Comparison of ENCODE assay signal across 8 cellular contexts in genomic region chr17:2401426-2402221, GRCh38. TPM values are rescaled to one million over a fixed set of nuclear protein-coding genes. Genes with fewer than 3 reads are reported as not detected.
DNase-seq lines count a peak whose midpoint lies in the region; ATAC-seq and TF ChIP-seq lines count a peak whose summit lies in the region.

No MANE protein-coding gene starts in this region.

- peak; percentile 42 for ATAC-seq in GM21529 (IDR thresholded peaks at IDR 0.05; ENCODE audit: unreplicated experiment)
- ATAC-seq in mucosa of descending colon: peak; percentile 62

- peaks cover 56% of the 10 kb centered on the region for H3K4me1 Mint-ChIP-seq in activated T-cell treated with anti-CD3 and anti-CD28 coated beads, Interleukin-2, amount 50 U/mL, for 24 hours (ENCODE audit: low read depth)

- intact Hi-C loops in mucosa of descending colon (cut with DNase I, micrococcal nuclease): no loop called here

- H3K9me3 Mint-ChIP-seq in activated T-cell treated with anti-CD3 and anti-CD28 coated beads, Interleukin-2, amount 50 U/mL, for 24 hours: no peaks in the 10 kb centered on the region

- peaks cover 67% of the 10 kb centered on the region for H3K4me1 ChIP-seq in mucosa of descending colon (ENCODE audit: low read depth)

- peak overlapping the region; percentile 89 for H3K4me3 Mint-ChIP-seq in activated T-cell treated with anti-CD3 and anti-CD28 coated beads, Interleukin-2, amount 50 U/mL, for 24 hours

- H3K36me3 Mint-ChIP-seq in activated T-cell treated with anti-CD3 and anti-CD28 coated beads, Interleukin-2, amount 50 U/mL, for 24 hours (ENCODE audit: low read depth): peaks cover 22% of the 10 kb centered on the region

- TF ChIP-seq RAD21 in Ishikawa (IDR thresholded peaks at IDR 0.05; ENCODE audit: low read depth): no peak

- peak overlapping the region; percentile 86 for H3K4me3 ChIP-seq in epithelial cell of proximal tubule (ENCODE audit: low read depth, low read length)
- peak overlapping the region; percentile 98 for H3K4me3 ChIP-seq in mucosa of descending colon

- H3K27ac Mint-ChIP-seq in activated T-cell treated with anti-CD3 and anti-CD28 coated beads, Interleukin-2, amount 50 U/mL, for 24 hours: peak overlapping the region; percentile 98

- H3K9me3 ChIP-seq in mucosa of descending colon: no peaks in the 10 kb centered on the region

- no peaks in the 10 kb centered on the region for H3K27me3 Mint-ChIP-seq in activated T-cell treated with anti-CD3 and anti-CD28 coated beads, Interleukin-2, amount 50 U/mL, for 24 hours

- peaks cover 11% of the 10 kb centered on the region for H3K36me3 ChIP-seq in mucosa of descending colon (ENCODE audit: low read depth)

- no peak for TF ChIP-seq EP300 in Ishikawa (IDR thresholded peaks at IDR 0.05; ENCODE audit: borderline replicate concordance)

- no peak for TF ChIP-seq CTCF in epithelial cell of proximal tubule (conservative IDR thresholded peaks at IDR 0.05; ENCODE audit: low read depth, low read length)
- TF ChIP-seq CTCF in mucosa of descending colon (IDR thresholded peaks at IDR 0.05): no peak

- peak; percentile 82 for DNase-seq in D341Med (ENCODE audit: low spot score)
- peak; percentile 79 for DNase-seq in OCI-M2 (lab: John Stamatoyannopoulos, UW; ENCODE audit: unreplicated experiment)
- peak; percentile 99 for DNase-seq in activated T-cell treated with anti-CD3 and anti-CD28 coated beads, Interleukin-2, amount 50 U/mL, for 24 hours
- peak; percentile 88 for DNase-seq in epithelial cell of proximal tubule (ENCODE audit: low read depth)
- DNase-seq in mucosa of descending colon: peak; percentile 100
- DNase-seq in stimulated activated CD8-positive, alpha-beta memory T cell treated with anti-CD3 and anti-CD28 coated beads, Interleukin-4, amount 100 ng/mL, for 1 hour (ENCODE audit: low read depth in 2 of 2, low spot score in 1 of 2): peak; percentile 98 to 99

TF ChIP-seq in Ishikawa, 13 proteins besides CTCF, POLR2A, EP300 and RAD21:
- TF ChIP-seq TAF1 (IDR thresholded peaks at IDR 0.05; ENCODE audit: low read depth) (0 out of 2 replicates have a peak, but pooled peaks have one; percentile 20), MAX (IDR thresholded peaks at IDR 0.05) (peak; percentile 99), REST (IDR thresholded peaks at IDR 0.05; ENCODE audit: low read depth) (no peak), CEBPB (IDR thresholded peaks at IDR 0.05) (peak; percentile 92), USF1 (IDR thresholded peaks at IDR 0.05) (peak; percentile 17; the same call in 1 of the 2 replicates), ZBTB7A (IDR thresholded peaks at IDR 0.05; ENCODE audit: low read depth) (no peak), EGR1 (IDR thresholded peaks at IDR 0.05) (peak; percentile 34; the same call in 1 of the 2 replicates), TCF12 (IDR thresholded peaks at IDR 0.05; ENCODE audit: low read depth) (no peak), YY1 (IDR thresholded peaks at IDR 0.05; ENCODE audit: low read depth) (peak; percentile 53; the same call in 1 of the 2 replicates), NFIC (IDR thresholded peaks at IDR 0.05) (peak; percentile 73), TEAD4 (IDR thresholded peaks at IDR 0.05) (peak; percentile 31), CREB1 (IDR thresholded peaks at IDR 0.05; ENCODE audit: low read depth) (peak; percentile 78; the same call in 1 of the 2 replicates), FOXM1 (IDR thresholded peaks at IDR 0.05; ENCODE audit: borderline replicate concordance, low read depth) (0 out of 2 replicates have a peak, but pooled peaks have one; percentile 10)

RNA-seq across cellular contexts. Expression of gene MNT, which starts 0.8 kb away (rescaled TPM):
- total RNA-seq in epithelial cell of proximal tubule (3.5 and 9.0 TPM in 2 replicates), mucosa of descending colon (10 to 100 TPM; 22.8 to 39.1 (median 25.2) TPM)

Comparison
In these comparisons a context has a peak if more than half of its experiments do, and no peak if none do; other contexts are left out.
1. Peak in every context shown above with its lines: DNase-seq, ATAC-seq and H3K4me3 ChIP-seq.